11 cellular contexts compared by ENCODE assay signal in genomic region chr1:234709473-234710279, GRCh38.
DNase-seq lines count a peak whose midpoint lies in the region; ATAC-seq and TF ChIP-seq lines count a peak whose summit lies in the region.
"Had no signal": no experiment of that assay in that cellular context is flagged by ENCODE, and none has a peak within 500 bp of the region (broad histone marks: within the 10 kb centered on the region; RNA-seq: fewer than 3 reads in every experiment).

No MANE protein-coding gene starts in this region.

- H3K27ac ChIP-seq in Panc1 (ENCODE audit: low read length) (peak overlapping the region; percentile 76), right cardiac atrium (ENCODE audit: low read length) (peak overlapping the region; percentile 74), sigmoid colon (no peak overlapping the region)

- POLR2A ChIA-PET in Panc1 (lab: Charles Lee): no interaction called here

- no peak for TF ChIP-seq CTCF in Panc1 (IDR thresholded peaks at IDR 0.05)
- TF ChIP-seq CTCF in sigmoid colon (IDR thresholded peaks at IDR 0.05): no peak

- peak; percentile 33; the same call in 1 of the 2 replicates for ATAC-seq in Panc1
- ATAC-seq in right cardiac atrium: peak; percentile 73 to 75
- no peak for ATAC-seq in HG03432 (IDR thresholded peaks at IDR 0.05; ENCODE audit: unreplicated experiment)
- no peak for ATAC-seq in HG03439 (IDR thresholded peaks at IDR 0.05; ENCODE audit: unreplicated experiment)
- no peak for ATAC-seq in HG03196 (IDR thresholded peaks at IDR 0.05; ENCODE audit: unreplicated experiment)

- in situ Hi-C loops in Panc1 (cut with HindIII; ENCODE audit: low pct_unique_long_range_greater_than_20kb, low sequenced_read_pairs): no loop called here

- TF ChIP-seq POLR2A in sigmoid colon (IDR thresholded peaks at IDR 0.05): no peak

- DNase-seq in HUDEP-2 (lab: John Stamatoyannopoulos, UW; ENCODE audit: unreplicated experiment in 76 of 76): peak in 41 of 76 experiments; percentile 7 to 69 (median 30)
- DNase-seq in Panc1 (ENCODE audit: low read depth, low spot score): no peak
- peak; percentile 39 to 74 (median 69) for DNase-seq in right cardiac atrium
- DNase-seq in sigmoid colon: peak; percentile 60
- DNase-seq: activated B cell treated with CpG ODN at 0.5 μM for 24 hours, NCI-H1105, nucleus accumbens, Peyer's patch had no signal

- BruUV-seq in Panc1 (replicated peaks; lab: Mats Ljungman, UMichigan): no TSS peak

- 73% methylated on average over 14 of the region's 14 CpGs for WGBS in right cardiac atrium
- WGBS in sigmoid colon, 2 donors: 78 to 89% methylated on average over 14 of the region's 14 CpGs

- CTCF ChIA-PET in Panc1 (lab: Charles Lee): no interaction called here

- H3K4me1 ChIP-seq in Panc1 (ENCODE audit: control insufficient read depth, insufficient read depth, low read length): peaks cover 6% of the 10 kb centered on the region; the same call in 1 of the 2 replicates
- H3K4me1 ChIP-seq in right cardiac atrium (ENCODE audit: control insufficient read depth, insufficient read depth, low read length): no peaks in the 10 kb centered on the region
- H3K4me1 ChIP-seq in sigmoid colon: peaks cover 0 to 18% (median 10%) of the 10 kb centered on the region in 4 donors

- H3K27me3 ChIP-seq in Panc1 (ENCODE audit: control insufficient read depth, insufficient read depth, low read length) (no peaks in the 10 kb centered on the region), right cardiac atrium (ENCODE audit: control insufficient read depth, insufficient read depth) (no peaks in the 10 kb centered on the region), sigmoid colon (no peaks in the 10 kb centered on the region)
- H3K27me3 ChIP-seq: Peyer's patch had no signal

- H3K4me3 ChIP-seq in Panc1 (ENCODE audit: low read depth in 2 of 2, low read length in 2 of 2): no peak overlapping the region
- no peak overlapping the region for H3K4me3 ChIP-seq in right cardiac atrium (ENCODE audit: low read length)
- H3K4me3 ChIP-seq in sigmoid colon: no peak overlapping the region
- H3K4me3 ChIP-seq: Peyer's patch had no signal

- H3K9me3 ChIP-seq in Panc1 (ENCODE audit: control insufficient read depth, insufficient read depth, low read depth, low read length): peaks cover 3% of the 10 kb centered on the region; the same call in 1 of the 2 replicates
- H3K9me3 ChIP-seq in right cardiac atrium (ENCODE audit: control insufficient read depth, low read length): no peaks in the 10 kb centered on the region
- no peaks in the 10 kb centered on the region for H3K9me3 ChIP-seq in sigmoid colon
- H3K9me3 ChIP-seq: Peyer's patch had no signal

- H3K36me3 ChIP-seq in Panc1 (ENCODE audit: control insufficient read depth, insufficient read depth, low read length) (no peaks in the 10 kb centered on the region), sigmoid colon (no peaks in the 10 kb centered on the region)
- H3K36me3 ChIP-seq: Peyer's patch had no signal

- no peak for TF ChIP-seq EP300 in sigmoid colon (IDR thresholded peaks at IDR 0.05)

- intact Hi-C loops in Panc1 (cut with micrococcal nuclease; ENCODE audit: unreplicated experiment) (no loop called here), right cardiac atrium (cut with DNase I) (no loop called here), sigmoid colon (cut with DNase I) (no loop called here)

Comparison
In these comparisons a context has a peak if more than half of its experiments do, and no peak if none do; other contexts are left out.
1. ATAC-seq: peak in Panc1 (single experiment) and right cardiac atrium (2 of 2); none in HG03432 (single experiment), HG03439 (single experiment) and HG03196 (single experiment).
2. H3K27ac ChIP-seq: peak in Panc1 (single experiment) and right cardiac atrium (single experiment); none in sigmoid colon (0 of 4).